ENCODE assay signal across 13 cellular contexts in the genomic region with DNA sequence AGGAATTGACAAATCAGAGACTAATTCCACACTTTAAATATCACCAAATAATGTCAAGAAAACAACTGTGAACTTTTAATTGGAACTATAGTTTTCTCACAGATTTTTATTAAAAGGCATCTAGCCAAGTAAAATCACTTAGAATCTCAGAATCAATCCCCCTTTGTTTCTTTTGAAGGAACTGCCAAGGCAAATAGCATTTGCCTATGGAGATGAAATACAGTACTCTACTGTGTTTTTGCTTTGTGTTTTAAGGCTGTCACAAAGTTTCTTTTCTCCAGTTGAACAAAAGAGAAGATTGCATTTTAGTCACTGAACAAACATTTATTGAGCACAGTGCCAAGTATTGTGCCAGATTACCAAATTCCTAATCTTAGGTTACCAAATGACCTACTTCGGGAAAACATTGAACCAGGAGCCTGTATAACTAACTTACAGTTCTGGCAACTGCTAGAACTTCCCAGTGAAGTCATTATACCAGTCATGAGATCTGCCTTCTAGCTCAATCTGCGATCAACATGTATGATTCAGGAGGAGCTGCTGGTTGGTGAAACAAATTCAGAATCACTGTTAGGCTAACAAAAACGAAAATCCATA. TPM values are rescaled to one million over a fixed set of nuclear protein-coding genes. Genes with fewer than 3 reads are reported as not detected.
DNase-seq lines count a peak whose midpoint lies in the region; ATAC-seq and TF ChIP-seq lines count a peak whose summit lies in the region.
"Had no signal": no experiment of that assay in that cellular context is flagged by ENCODE, and none has a peak within 500 bp of the region (broad histone marks: within the 10 kb centered on the region; RNA-seq: fewer than 3 reads in every experiment).

No MANE protein-coding gene starts in this region.

- H3K27me3 ChIP-seq in CD4-positive, alpha-beta T cell (ENCODE audit: control insufficient read depth, insufficient read depth, low read length), result no peaks in the 10 kb centered on the region

- no peaks in the 10 kb centered on the region for H3K9me3 Mint-ChIP-seq in CD4-positive, alpha-beta T cell
- H3K9me3 Mint-ChIP-seq in WTC11, result no peaks in the 10 kb centered on the region
- H3K9me3 Mint-ChIP-seq: activated T-cell treated with anti-CD3 and anti-CD28 coated beads, Interleukin-2, amount 50 U/mL, for 4 hours had no signal

- no peak overlapping the region for H3K27ac ChIP-seq in CD4-positive, alpha-beta T cell (ENCODE audit: low read depth, low read length)
- H3K27ac ChIP-seq: C4-2B, HL-60 had no signal

- peaks cover 4% of the 10 kb centered on the region for H3K27me3 Mint-ChIP-seq in CD4-positive, alpha-beta T cell
- H3K27me3 Mint-ChIP-seq in WTC11 (ENCODE audit: low read depth), result no peaks in the 10 kb centered on the region

- no peak for ATAC-seq in CD4-positive, alpha-beta T cell (ENCODE audit: poor library complexity)
- ATAC-seq in WTC11, result no peak
- ATAC-seq: activated T-cell treated with anti-CD3 and anti-CD28 coated beads, Interleukin-2, amount 50 U/mL, for 4 hours had no signal

- CTCF ChIA-PET in CD4-positive, alpha-beta T cell (lab: Charles Lee), result interaction anchor here (3.0 kb wide), 1 partner anchor 14 kb away, joined by 18 read pairs; no protein-coding TSS in a partner anchor
- CTCF ChIA-PET in WTC11 (lab: Charles Lee), result interaction anchor here (1.3 to 7.8 kb wide), 3 partner anchors 14 to 92 kb away, joined by 4 to 78 read pairs (median 7); a partner anchor contains a TSS

- H3K4me1 Mint-ChIP-seq in CD4-positive, alpha-beta T cell (ENCODE audit: low read depth), result peaks cover 24% of the 10 kb centered on the region
- peaks cover 16% of the 10 kb centered on the region for H3K4me1 Mint-ChIP-seq in WTC11

- POLR2A ChIA-PET in CD4-positive, alpha-beta T cell (lab: Charles Lee), result interaction anchor here (1.4 kb wide), 1 partner anchor 25 kb away, joined by 4 read pairs; a partner anchor contains a TSS
- POLR2A ChIA-PET in WTC11 (lab: Charles Lee), result no interaction called here

- intact Hi-C loops in CD4-positive, alpha-beta T cell (cut with DNase I, micrococcal nuclease), result loop anchor here in 1 of 2 experiments (5.0 kb wide), 1 partner anchor 209 kb away; no protein-coding TSS in a partner anchor

- TF ChIP-seq CTCF in CD4-positive, alpha-beta T cell (IDR thresholded peaks at IDR 0.05), result no peak
- TF ChIP-seq CTCF in fibroblast of pulmonary artery (IDR thresholded peaks at IDR 0.05; ENCODE audit: low read length, missing control alignments) (no peak), WTC11 (IDR thresholded peaks at IDR 0.05) (no peak)

- peak overlapping the region; percentile 44 for H3K27ac Mint-ChIP-seq in CD4-positive, alpha-beta T cell
- H3K27ac Mint-ChIP-seq in WTC11, result no peak overlapping the region

- H3K36me3 Mint-ChIP-seq in CD4-positive, alpha-beta T cell (ENCODE audit: low read depth), result peaks cover 25% of the 10 kb centered on the region
- H3K36me3 Mint-ChIP-seq in WTC11, result peaks cover 18% of the 10 kb centered on the region

- H3K4me3 Mint-ChIP-seq in CD4-positive, alpha-beta T cell, result no peak overlapping the region
- no peak overlapping the region for H3K4me3 Mint-ChIP-seq in WTC11
- H3K4me3 Mint-ChIP-seq: activated T-cell treated with anti-CD3 and anti-CD28 coated beads, Interleukin-2, amount 50 U/mL, for 4 hours had no signal

- no peak for DNase-seq in CD4-positive, alpha-beta T cell
- DNase-seq in amniotic epithelial cell (ENCODE audit: low read depth) (peak; percentile 59), fibroblast of pulmonary artery (ENCODE audit: low read depth) (peak; percentile 78), pons (ENCODE audit: low spot score) (peak; percentile 97), NCI-H2171 (lab: John Stamatoyannopoulos, UW) (no peak), occipital lobe (lab: John Stamatoyannopoulos, UW) (no peak), WTC11 (ENCODE audit: low spot score) (no peak)
- no peak for DNase-seq in activated effector memory CD4-positive, alpha-beta T cell treated with anti-CD3 and anti-CD28 coated beads, Interleukin-2, amount 50 U/mL, for 16 hours
- DNase-seq: activated T-cell treated with anti-CD3 and anti-CD28 coated beads, Interleukin-2, amount 50 U/mL, for 4 hours; cortex of kidney; NCI-H1436 had no signal

- no peaks in the 10 kb centered on the region for H3K9me3 ChIP-seq in CD4-positive, alpha-beta T cell (ENCODE audit: control insufficient read depth, low read length)

- no peak overlapping the region for H3K4me3 ChIP-seq in fibroblast of pulmonary artery (replicated peaks; ENCODE audit: low read depth, low read length)

TF ChIP-seq in WTC11, 78 proteins besides CTCF, POLR2A, EP300 and RAD21:
- no peak for TF ChIP-seq NFE2L1 (CRISPR knock-in tag; IDR thresholded peaks at IDR 0.05)
- TF ChIP-seq ZNF416 (CRISPR knock-in tag; IDR thresholded peaks at IDR 0.05), result no peak
- TF ChIP-seq ZNF232 (CRISPR knock-in tag; IDR thresholded peaks at IDR 0.05), result no peak
- TF ChIP-seq, protein P1, sequence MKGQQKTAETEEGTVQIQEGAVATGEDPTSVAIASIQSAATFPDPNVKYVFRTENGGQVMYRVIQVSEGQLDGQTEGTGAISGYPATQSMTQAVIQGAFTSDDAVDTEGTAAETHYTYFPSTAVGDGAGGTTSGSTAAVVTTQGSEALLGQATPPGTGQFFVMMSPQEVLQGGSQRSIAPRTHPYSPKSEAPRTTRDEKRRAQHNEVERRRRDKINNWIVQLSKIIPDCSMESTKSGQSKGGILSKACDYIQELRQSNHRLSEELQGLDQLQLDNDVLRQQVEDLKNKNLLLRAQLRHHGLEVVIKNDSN (CRISPR knock-in tag; IDR thresholded peaks at IDR 0.05), result no peak
- TF ChIP-seq ATF1 (CRISPR knock-in tag; IDR thresholded peaks at IDR 0.05), result no peak
- TF ChIP-seq GABPB1 (CRISPR knock-in tag; IDR thresholded peaks at IDR 0.05), result no peak
- TF ChIP-seq, protein P2, sequence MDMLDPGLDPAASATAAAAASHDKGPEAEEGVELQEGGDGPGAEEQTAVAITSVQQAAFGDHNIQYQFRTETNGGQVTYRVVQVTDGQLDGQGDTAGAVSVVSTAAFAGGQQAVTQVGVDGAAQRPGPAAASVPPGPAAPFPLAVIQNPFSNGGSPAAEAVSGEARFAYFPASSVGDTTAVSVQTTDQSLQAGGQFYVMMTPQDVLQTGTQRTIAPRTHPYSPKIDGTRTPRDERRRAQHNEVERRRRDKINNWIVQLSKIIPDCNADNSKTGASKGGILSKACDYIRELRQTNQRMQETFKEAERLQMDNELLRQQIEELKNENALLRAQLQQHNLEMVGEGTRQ (CRISPR knock-in tag; IDR thresholded peaks at IDR 0.05), result no peak
- no peak for TF ChIP-seq IRF2 (CRISPR knock-in tag; IDR thresholded peaks at IDR 0.05; ENCODE audit: borderline replicate concordance, low read depth)
- TF ChIP-seq ZNF423 (CRISPR knock-in tag; IDR thresholded peaks at IDR 0.05), result no peak
- TF ChIP-seq, protein P3, sequence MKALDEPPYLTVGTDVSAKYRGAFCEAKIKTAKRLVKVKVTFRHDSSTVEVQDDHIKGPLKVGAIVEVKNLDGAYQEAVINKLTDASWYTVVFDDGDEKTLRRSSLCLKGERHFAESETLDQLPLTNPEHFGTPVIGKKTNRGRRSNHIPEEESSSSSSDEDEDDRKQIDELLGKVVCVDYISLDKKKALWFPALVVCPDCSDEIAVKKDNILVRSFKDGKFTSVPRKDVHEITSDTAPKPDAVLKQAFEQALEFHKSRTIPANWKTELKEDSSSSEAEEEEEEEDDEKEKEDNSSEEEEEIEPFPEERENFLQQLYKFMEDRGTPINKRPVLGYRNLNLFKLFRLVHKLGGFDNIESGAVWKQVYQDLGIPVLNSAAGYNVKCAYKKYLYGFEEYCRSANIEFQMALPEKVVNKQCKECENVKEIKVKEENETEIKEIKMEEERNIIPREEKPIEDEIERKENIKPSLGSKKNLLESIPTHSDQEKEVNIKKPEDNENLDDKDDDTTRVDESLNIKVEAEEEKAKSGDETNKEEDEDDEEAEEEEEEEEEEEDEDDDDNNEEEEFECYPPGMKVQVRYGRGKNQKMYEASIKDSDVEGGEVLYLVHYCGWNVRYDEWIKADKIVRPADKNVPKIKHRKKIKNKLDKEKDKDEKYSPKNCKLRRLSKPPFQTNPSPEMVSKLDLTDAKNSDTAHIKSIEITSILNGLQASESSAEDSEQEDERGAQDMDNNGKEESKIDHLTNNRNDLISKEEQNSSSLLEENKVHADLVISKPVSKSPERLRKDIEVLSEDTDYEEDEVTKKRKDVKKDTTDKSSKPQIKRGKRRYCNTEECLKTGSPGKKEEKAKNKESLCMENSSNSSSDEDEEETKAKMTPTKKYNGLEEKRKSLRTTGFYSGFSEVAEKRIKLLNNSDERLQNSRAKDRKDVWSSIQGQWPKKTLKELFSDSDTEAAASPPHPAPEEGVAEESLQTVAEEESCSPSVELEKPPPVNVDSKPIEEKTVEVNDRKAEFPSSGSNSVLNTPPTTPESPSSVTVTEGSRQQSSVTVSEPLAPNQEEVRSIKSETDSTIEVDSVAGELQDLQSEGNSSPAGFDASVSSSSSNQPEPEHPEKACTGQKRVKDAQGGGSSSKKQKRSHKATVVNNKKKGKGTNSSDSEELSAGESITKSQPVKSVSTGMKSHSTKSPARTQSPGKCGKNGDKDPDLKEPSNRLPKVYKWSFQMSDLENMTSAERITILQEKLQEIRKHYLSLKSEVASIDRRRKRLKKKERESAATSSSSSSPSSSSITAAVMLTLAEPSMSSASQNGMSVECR (CRISPR knock-in tag; IDR thresholded peaks at IDR 0.05; ENCODE audit: borderline replicate concordance), result no peak
- TF ChIP-seq TCF7 (CRISPR knock-in tag; IDR thresholded peaks at IDR 0.05; ENCODE audit: low read depth), result no peak
- no peak for TF ChIP-seq KAT7 (CRISPR knock-in tag; IDR thresholded peaks at IDR 0.05; ENCODE audit: borderline replicate concordance)
- TF ChIP-seq, protein P4, sequence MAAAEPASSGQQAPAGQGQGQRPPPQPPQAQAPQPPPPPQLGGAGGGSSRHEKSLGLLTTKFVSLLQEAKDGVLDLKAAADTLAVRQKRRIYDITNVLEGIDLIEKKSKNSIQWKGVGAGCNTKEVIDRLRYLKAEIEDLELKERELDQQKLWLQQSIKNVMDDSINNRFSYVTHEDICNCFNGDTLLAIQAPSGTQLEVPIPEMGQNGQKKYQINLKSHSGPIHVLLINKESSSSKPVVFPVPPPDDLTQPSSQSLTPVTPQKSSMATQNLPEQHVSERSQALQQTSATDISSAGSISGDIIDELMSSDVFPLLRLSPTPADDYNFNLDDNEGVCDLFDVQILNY (CRISPR knock-in tag; IDR thresholded peaks at IDR 0.05), result no peak

RNA-seq across cellular contexts. Expression of a gene that starts 3.0 kb away (rescaled TPM):
- 100 to 1,000 TPM; 646 to 647 TPM for total RNA-seq in CD4-positive, alpha-beta T cell
- total RNA-seq in occipital lobe, result 972 TPM
- total RNA-seq in WTC11 (2021), result 1,216 to 1,403 TPM (median 1,352 TPM) in 3 replicates

RNA-seq across cellular contexts. Expression of a gene that starts 24.6 kb away (rescaled TPM):
- total RNA-seq in CD4-positive, alpha-beta T cell, result 10 to 100 TPM; 18.5 to 19.4 TPM
- 95.5 TPM for total RNA-seq in occipital lobe
- total RNA-seq in WTC11 (2021), result 151 to 152 TPM (median 151 TPM) in 3 replicates

RNA-seq across cellular contexts. Expression of a gene that starts 37.5 kb away (rescaled TPM):
- 10 to 100 TPM; 42.8 to 45.2 TPM for total RNA-seq in CD4-positive, alpha-beta T cell
- total RNA-seq in occipital lobe (2.0 TPM), WTC11 (2021) (3.5 to 4.9 TPM (median 4.3 TPM) in 3 replicates)

Comparison
In these comparisons a context has a peak if more than half of its experiments do, and no peak if none do; other contexts are left out.
1. DNase-seq: peak in amniotic epithelial cell (single experiment), fibroblast of pulmonary artery (single experiment) and pons (single experiment); none in CD4-positive, alpha-beta T cell (0 of 10), NCI-H2171 (single experiment), occipital lobe (single experiment), activated effector memory CD4-positive, alpha-beta T cell treated with anti-CD3 and anti-CD28 coated beads, Interleukin-2, amount 50 U/mL, for 16 hours (single experiment) and WTC11 (single experiment).